ENCODE assay signal across 1 cellular context in the genomic region with DNA sequence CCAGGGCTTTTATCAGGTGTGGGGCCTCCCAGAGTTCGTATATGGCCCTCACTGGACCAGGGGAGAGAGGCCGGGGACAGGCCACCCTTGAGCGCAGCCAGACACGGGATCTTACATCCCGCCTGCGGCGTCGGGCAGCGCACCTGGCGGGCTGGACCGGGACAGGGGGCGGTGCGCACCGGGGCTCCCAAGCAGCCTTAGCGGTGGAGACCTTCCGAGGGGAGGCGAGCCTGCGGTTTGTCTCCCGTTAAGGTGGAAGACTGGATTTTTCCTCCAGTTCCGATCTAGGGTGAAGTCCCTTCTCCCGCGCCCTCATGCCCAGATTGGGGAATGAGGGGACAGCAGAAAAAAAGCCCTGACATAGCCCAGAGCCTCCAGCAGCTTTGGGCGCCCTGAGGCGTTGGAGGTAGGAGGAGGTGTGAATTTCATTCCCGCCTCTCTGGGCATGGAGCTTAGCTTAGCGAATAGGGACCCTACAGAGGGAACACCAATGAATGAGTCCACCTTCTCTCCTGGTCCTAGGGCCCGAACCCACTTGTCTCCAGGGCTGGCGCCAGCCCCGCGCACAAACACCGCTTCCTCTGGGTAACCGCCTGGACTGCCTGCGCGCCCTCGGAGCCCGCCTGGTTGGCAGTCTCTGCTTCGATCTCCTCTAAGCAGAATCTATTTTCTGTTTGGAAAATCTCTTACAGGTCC.
TF ChIP-seq lines count a peak whose summit lies in the region.

No MANE protein-coding gene starts in this region.

TF ChIP-seq in IMR-90, 13 proteins besides CTCF, POLR2A, EP300 and RAD21:
- TF ChIP-seq NFE2L2 (IDR thresholded peaks at IDR 0.05; ENCODE audit: low read depth, low read length): no peak
- TF ChIP-seq BHLHE40 (IDR thresholded peaks at IDR 0.05; ENCODE audit: low read depth, low read length): no peak
- no peak for TF ChIP-seq RCOR1 (IDR thresholded peaks at IDR 0.05; ENCODE audit: insufficient replicate concordance, low read length)
- TF ChIP-seq, protein P1, sequence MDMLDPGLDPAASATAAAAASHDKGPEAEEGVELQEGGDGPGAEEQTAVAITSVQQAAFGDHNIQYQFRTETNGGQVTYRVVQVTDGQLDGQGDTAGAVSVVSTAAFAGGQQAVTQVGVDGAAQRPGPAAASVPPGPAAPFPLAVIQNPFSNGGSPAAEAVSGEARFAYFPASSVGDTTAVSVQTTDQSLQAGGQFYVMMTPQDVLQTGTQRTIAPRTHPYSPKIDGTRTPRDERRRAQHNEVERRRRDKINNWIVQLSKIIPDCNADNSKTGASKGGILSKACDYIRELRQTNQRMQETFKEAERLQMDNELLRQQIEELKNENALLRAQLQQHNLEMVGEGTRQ (IDR thresholded peaks at IDR 0.05; ENCODE audit: low read depth, low read length): no peak
- no peak for TF ChIP-seq CEBPB (IDR thresholded peaks at IDR 0.05; ENCODE audit: low read depth, low read length)
- no peak for TF ChIP-seq CHD1 (IDR thresholded peaks at IDR 0.05; ENCODE audit: low read depth, low read length)
- no peak for TF ChIP-seq FOS (IDR thresholded peaks at IDR 0.05; ENCODE audit: low read depth, low read length)
- TF ChIP-seq MAFK (IDR thresholded peaks at IDR 0.05; ENCODE audit: low read depth, low read length): no peak
- no peak for TF ChIP-seq SMC3 (IDR thresholded peaks at IDR 0.05; ENCODE audit: low read depth, low read length)
- TF ChIP-seq, protein P2, sequence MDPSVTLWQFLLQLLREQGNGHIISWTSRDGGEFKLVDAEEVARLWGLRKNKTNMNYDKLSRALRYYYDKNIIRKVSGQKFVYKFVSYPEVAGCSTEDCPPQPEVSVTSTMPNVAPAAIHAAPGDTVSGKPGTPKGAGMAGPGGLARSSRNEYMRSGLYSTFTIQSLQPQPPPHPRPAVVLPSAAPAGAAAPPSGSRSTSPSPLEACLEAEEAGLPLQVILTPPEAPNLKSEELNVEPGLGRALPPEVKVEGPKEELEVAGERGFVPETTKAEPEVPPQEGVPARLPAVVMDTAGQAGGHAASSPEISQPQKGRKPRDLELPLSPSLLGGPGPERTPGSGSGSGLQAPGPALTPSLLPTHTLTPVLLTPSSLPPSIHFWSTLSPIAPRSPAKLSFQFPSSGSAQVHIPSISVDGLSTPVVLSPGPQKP (IDR thresholded peaks at IDR 0.05; ENCODE audit: borderline replicate concordance, low read depth, low read length): no peak
- no peak for TF ChIP-seq MAZ (IDR thresholded peaks at IDR 0.05; ENCODE audit: borderline replicate concordance, low read depth, low read length)
- no peak for TF ChIP-seq RFX5 (IDR thresholded peaks at IDR 0.05; ENCODE audit: low read depth, low read length)
TF ChIP-seq in IMR-90: peak in this region for 0.
